In genomic region chr7:5898480-5899224, GRCh38 we compare ENCODE assay signal across 8 cellular contexts. TPM values are rescaled to one million over a fixed set of nuclear protein-coding genes. Genes with fewer than 3 reads are reported as not detected.
A peak's percentile ranks its signal among the peaks of the same experiment; 100 is the strongest.
DNase-seq lines count a peak whose midpoint lies in the region; ATAC-seq and TF ChIP-seq lines count a peak whose summit lies in the region.
"Not testable (repeated sequence)": the region's sequence is repeated elsewhere in the genome, so short reads cannot be mapped to it uniquely, and the experiment has no call there.

CCZ1 (plus strand) TSS chr7:5898733; CDS start chr7:5898800, 67 bp downstream.

- H3K9me3 Mint-ChIP-seq in chondrocyte (ENCODE audit: low read depth), result not testable (repeated sequence)

- peak; percentile 79 for ATAC-seq in HG03095 (IDR thresholded peaks at IDR 0.05; ENCODE audit: unreplicated experiment)

- DNase-seq in AG09309 (ENCODE audit: low read depth); chondrocyte (ENCODE audit: low spot score): not testable (repeated sequence)
- peak; percentile 62 for DNase-seq in NCI-H2227 treated with DMSO at 0.1 percent for 48 hours (lab: John Stamatoyannopoulos, UW)
- DNase-seq in activated CD4-positive, alpha-beta T cell treated with anti-CD3 and anti-CD28 coated beads for 48 hours, result peak; percentile 88
- DNase-seq in kidney glomerular epithelial cell (lab: John Stamatoyannopoulos, UW), result peak; percentile 3
- peak; percentile 87 for DNase-seq in stimulated activated CD4-positive, alpha-beta T cell treated with anti-CD3 and anti-CD28 coated beads, Interleukin-15, amount 100 ng/mL, for 24 hours

- peak within 1 kb of the TSS; percentile 38 for H3K4me3 ChIP-seq in AG09309 (ENCODE audit: control insufficient read depth, low read depth, low read length)

- in situ Hi-C loops in GM18951 (cut with MboI; ENCODE audit: low sequenced_read_pairs, unreplicated experiment), result not testable (repeated sequence)

- not testable (repeated sequence) for H3K4me1 Mint-ChIP-seq in chondrocyte (ENCODE audit: low read depth)

- H3K36me3 Mint-ChIP-seq in chondrocyte (ENCODE audit: low read depth), result not testable (repeated sequence)

- H3K27me3 Mint-ChIP-seq in chondrocyte (ENCODE audit: low read depth), result not testable (repeated sequence)

- peak; percentile 25 for TF ChIP-seq CTCF in AG09309 (IDR thresholded peaks at IDR 0.05; ENCODE audit: control insufficient read depth, insufficient read depth, low read depth, low read length, missing control alignments)
- TF ChIP-seq CTCF in chondrocyte (IDR thresholded peaks at IDR 0.05), result peak; percentile 61

- peak; percentile 23 for TF ChIP-seq POLR2A in GM18951 (IDR thresholded peaks at IDR 0.05; ENCODE audit: extremely low read depth, insufficient read depth, insufficient read length)

- H3K4me3 Mint-ChIP-seq in chondrocyte (ENCODE audit: unreplicated experiment), result peak within 1 kb of the TSS; percentile 78

- peak within 1 kb of the TSS; percentile 85 for H3K27ac Mint-ChIP-seq in chondrocyte (ENCODE audit: unreplicated experiment)

RNA-seq across cellular contexts. Expression of gene CCZ1, which starts in this region (rescaled TPM):
- total RNA-seq in chondrocyte, result 101 to 125 TPM (median 118 TPM) in 3 replicates
